Comparison of ENCODE assay signal across 2 cellular contexts in the genomic region with DNA sequence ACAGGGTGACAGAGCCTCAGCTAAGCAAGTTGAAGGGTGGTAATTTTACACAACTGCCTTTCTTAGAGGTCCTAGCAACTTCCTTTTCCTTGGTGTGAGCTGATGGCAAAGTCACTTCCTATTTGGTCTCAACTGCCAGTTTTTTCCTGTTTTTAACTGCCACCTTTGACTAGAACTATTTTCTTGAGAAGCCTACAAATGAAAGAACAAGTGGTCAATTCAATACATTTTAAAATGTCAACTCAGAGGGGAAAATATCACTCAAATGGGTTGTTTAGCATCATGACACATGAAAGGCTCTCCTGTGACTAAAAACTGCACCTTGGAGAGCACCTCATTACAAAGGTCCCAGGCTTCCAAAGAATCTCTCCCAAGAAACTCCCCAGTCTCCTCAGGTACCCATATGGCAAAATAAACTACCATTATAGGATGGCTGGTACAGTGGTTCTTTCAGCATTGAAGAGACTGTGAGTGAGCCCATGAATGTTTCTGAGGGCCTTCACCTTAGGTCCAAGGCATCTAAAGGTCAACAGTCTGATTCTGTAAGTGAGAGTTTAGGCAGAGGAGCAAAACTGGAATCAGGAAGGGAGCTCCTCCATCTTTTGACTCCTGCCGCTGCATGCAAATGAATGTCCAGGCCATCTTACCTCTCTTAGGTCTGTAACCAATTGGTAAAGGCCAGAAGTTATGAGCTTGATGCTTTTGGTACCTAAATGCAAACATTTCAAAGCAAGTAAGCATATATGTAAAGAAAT.
TF ChIP-seq lines count a peak whose summit lies in the region.

No MANE protein-coding gene starts in this region.

TF ChIP-seq in Ishikawa, 13 proteins besides CTCF, POLR2A, EP300 and RAD21:
- no peak for TF ChIP-seq YY1 (IDR thresholded peaks at IDR 0.05; ENCODE audit: low read depth)
- TF ChIP-seq, protein P1, sequence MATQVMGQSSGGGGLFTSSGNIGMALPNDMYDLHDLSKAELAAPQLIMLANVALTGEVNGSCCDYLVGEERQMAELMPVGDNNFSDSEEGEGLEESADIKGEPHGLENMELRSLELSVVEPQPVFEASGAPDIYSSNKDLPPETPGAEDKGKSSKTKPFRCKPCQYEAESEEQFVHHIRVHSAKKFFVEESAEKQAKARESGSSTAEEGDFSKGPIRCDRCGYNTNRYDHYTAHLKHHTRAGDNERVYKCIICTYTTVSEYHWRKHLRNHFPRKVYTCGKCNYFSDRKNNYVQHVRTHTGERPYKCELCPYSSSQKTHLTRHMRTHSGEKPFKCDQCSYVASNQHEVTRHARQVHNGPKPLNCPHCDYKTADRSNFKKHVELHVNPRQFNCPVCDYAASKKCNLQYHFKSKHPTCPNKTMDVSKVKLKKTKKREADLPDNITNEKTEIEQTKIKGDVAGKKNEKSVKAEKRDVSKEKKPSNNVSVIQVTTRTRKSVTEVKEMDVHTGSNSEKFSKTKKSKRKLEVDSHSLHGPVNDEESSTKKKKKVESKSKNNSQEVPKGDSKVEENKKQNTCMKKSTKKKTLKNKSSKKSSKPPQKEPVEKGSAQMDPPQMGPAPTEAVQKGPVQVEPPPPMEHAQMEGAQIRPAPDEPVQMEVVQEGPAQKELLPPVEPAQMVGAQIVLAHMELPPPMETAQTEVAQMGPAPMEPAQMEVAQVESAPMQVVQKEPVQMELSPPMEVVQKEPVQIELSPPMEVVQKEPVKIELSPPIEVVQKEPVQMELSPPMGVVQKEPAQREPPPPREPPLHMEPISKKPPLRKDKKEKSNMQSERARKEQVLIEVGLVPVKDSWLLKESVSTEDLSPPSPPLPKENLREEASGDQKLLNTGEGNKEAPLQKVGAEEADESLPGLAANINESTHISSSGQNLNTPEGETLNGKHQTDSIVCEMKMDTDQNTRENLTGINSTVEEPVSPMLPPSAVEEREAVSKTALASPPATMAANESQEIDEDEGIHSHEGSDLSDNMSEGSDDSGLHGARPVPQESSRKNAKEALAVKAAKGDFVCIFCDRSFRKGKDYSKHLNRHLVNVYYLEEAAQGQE (IDR thresholded peaks at IDR 0.05; ENCODE audit: low read depth) = peak; percentile 28; the same call in 1 of the 2 replicates

TF ChIP-seq in H1, 55 proteins besides CTCF, POLR2A, EP300 and RAD21:
- TF ChIP-seq KDM5A (IDR thresholded peaks at IDR 0.05; ENCODE audit: low read length) (no peak), SP2 (IDR thresholded peaks at IDR 0.05; ENCODE audit: low read length) (no peak), TBP (IDR thresholded peaks at IDR 0.05; ENCODE audit: low read depth, low read length) (no peak), CHD2 (IDR thresholded peaks at IDR 0.05; ENCODE audit: low read length) (no peak), CEBPB (IDR thresholded peaks at IDR 0.05; ENCODE audit: low read depth, low read length) (no peak), KDM1A (IDR thresholded peaks at IDR 0.05; ENCODE audit: borderline replicate concordance, low read length) (no peak), KDM4A (IDR thresholded peaks at IDR 0.05; ENCODE audit: low read depth, low read length, severe bottlenecking) (no peak), GABPA (IDR thresholded peaks at IDR 0.05; ENCODE audit: borderline replicate concordance, insufficient read depth, low read length) (no peak), NRF1 (IDR thresholded peaks at IDR 0.05; ENCODE audit: low read depth, low read length) (no peak), EZH2 (IDR thresholded peaks at IDR 0.05; ENCODE audit: low read depth, low read length, severe bottlenecking) (no peak), JUND (IDR thresholded peaks at IDR 0.05; ENCODE audit: low read length) (no peak), POU5F1 (IDR thresholded peaks at IDR 0.05; ENCODE audit: low read depth, low read length) (no peak), MAFK (IDR thresholded peaks at IDR 0.05; ENCODE audit: low read depth, low read length) (no peak), HDAC6 (IDR thresholded peaks at IDR 0.05; ENCODE audit: low read depth, low read length) (no peak), CBX5 (IDR thresholded peaks at IDR 0.05; ENCODE audit: low read depth, low read length) (no peak)
